In the genomic region with DNA sequence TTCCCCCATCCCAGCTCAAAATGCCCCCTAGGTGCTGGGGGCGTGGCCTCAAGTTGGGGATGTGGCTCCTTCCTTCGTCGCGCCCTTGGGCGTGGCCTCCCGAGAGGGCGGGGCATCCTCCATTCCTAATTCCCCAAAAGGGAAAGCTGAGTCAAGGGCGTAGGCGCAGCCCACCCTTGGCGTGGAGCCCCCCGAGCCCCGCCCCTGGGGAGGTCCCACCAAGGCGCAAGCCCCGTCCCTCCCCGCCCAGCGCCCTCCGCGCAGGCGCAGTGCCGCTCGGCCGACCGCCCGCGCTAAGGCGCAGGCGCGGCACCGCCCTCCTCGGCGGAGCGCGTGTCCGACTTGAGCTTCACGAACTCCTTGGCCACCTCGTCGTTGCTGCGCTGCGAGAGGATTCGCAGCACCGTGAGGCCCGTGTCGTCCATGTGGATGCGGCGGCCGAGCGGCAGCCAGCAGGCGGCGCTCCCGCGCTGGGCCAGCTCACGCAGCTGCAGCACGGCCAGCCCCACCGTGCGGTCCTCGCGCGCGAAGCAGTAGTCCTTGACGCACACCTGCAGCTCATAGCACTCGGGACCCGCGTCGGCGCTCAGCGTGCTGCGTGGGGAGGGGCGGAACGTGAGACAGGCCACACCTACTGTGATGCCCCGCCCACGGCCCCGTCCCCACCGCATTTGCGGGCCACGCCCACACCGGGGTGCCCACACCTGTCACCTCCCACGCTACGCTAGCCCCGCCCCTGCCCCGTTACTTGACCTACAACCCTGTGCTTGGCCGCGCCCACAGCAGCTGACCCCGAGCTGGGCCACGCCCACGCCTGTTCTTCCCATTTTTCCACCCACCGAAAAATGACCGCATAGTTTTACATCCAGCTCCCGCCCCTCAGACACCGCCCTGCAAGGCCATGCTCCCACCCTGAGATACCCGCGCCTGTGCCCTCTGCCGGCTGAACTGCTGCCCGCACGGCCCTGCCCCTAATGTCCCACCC, we compare ENCODE assay signal across 1 cellular context.
TF ChIP-seq lines count a peak whose summit lies in the region.

No MANE protein-coding gene starts in this region.

TF ChIP-seq in HEK293, 187 proteins besides CTCF, POLR2A, EP300 and RAD21 (continued from another document and continues in another):
- TF ChIP-seq, protein P1, sequence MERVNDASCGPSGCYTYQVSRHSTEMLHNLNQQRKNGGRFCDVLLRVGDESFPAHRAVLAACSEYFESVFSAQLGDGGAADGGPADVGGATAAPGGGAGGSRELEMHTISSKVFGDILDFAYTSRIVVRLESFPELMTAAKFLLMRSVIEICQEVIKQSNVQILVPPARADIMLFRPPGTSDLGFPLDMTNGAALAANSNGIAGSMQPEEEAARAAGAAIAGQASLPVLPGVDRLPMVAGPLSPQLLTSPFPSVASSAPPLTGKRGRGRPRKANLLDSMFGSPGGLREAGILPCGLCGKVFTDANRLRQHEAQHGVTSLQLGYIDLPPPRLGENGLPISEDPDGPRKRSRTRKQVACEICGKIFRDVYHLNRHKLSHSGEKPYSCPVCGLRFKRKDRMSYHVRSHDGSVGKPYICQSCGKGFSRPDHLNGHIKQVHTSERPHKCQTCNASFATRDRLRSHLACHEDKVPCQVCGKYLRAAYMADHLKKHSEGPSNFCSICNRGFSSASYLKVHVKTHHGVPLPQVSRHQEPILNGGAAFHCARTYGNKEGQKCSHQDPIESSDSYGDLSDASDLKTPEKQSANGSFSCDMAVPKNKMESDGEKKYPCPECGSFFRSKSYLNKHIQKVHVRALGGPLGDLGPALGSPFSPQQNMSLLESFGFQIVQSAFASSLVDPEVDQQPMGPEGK (tag by site-specific recombination; IDR thresholded peaks at IDR 0.05), result peak; percentile 88
- TF ChIP-seq ZNF140 (tag by site-specific recombination; IDR thresholded peaks at IDR 0.05) (no peak), ZNF366 (tag by site-specific recombination; conservative IDR thresholded peaks at IDR 0.05) (0 out of 2 replicates have a peak, but pooled peaks have one; percentile 43), ZNF211 (tag by site-specific recombination; IDR thresholded peaks at IDR 0.05; ENCODE audit: low read depth) (no peak), ZSCAN30 (tag by site-specific recombination; IDR thresholded peaks at IDR 0.05) (peak; percentile 95), ZFP69B (tag by site-specific recombination; IDR thresholded peaks at IDR 0.05) (peak; percentile 58; the same call in 1 of the 2 replicates), ZNF610 (tag by site-specific recombination; IDR thresholded peaks at IDR 0.05; ENCODE audit: borderline replicate concordance) (peak; percentile 87), TRIM28 (IDR thresholded peaks at IDR 0.05; ENCODE audit: borderline replicate concordance, low read length) (peak; percentile 72; the same call in 1 of the 2 replicates), SCRT1 (tag by site-specific recombination; IDR thresholded peaks at IDR 0.05; ENCODE audit: borderline replicate concordance) (peak; percentile 54; the same call in 1 of the 2 replicates), GLIS1 (tag by site-specific recombination; IDR thresholded peaks at IDR 0.05) (peak; percentile 63), IKZF3 (tag by site-specific recombination; IDR thresholded peaks at IDR 0.05) (peak; percentile 86), KLF7 (tag by site-specific recombination; IDR thresholded peaks at IDR 0.05; ENCODE audit: borderline replicate concordance) (peak; percentile 88; the same call in 1 of the 2 replicates), ZBTB20 (tag by site-specific recombination; IDR thresholded peaks at IDR 0.05) (peak; percentile 60; the same call in 1 of the 2 replicates), KLF8 (tag by site-specific recombination; IDR thresholded peaks at IDR 0.05) (peak; percentile 97), ZSCAN16 (tag by site-specific recombination; IDR thresholded peaks at IDR 0.05) (peak; percentile 57; the same call in 1 of the 2 replicates), YY2 (tag by site-specific recombination; IDR thresholded peaks at IDR 0.05) (peak; percentile 64; the same call in 1 of the 2 replicates), ZNF561 (tag by site-specific recombination; IDR thresholded peaks at IDR 0.05; ENCODE audit: borderline replicate concordance) (peak; percentile 85), ZNF548 (tag by site-specific recombination; IDR thresholded peaks at IDR 0.05) (no peak), SCRT2 (tag by site-specific recombination; IDR thresholded peaks at IDR 0.05) (peak; percentile 97), SP7 (tag by site-specific recombination; IDR thresholded peaks at IDR 0.05) (peak; percentile 81), SALL2 (tag by site-specific recombination; IDR thresholded peaks at IDR 0.05; ENCODE audit: borderline replicate concordance) (no peak), KLF16 (tag by site-specific recombination; IDR thresholded peaks at IDR 0.05) (peak; percentile 95), ZNF292 (tag by site-specific recombination; IDR thresholded peaks at IDR 0.05; ENCODE audit: borderline replicate concordance, low read depth) (no peak), SP3 (tag by site-specific recombination; IDR thresholded peaks at IDR 0.05) (peak; percentile 99), BCL11B (tag by site-specific recombination; IDR thresholded peaks at IDR 0.05; ENCODE audit: low read depth) (peak; percentile 33; the same call in 1 of the 2 replicates), WT1 (tag by site-specific recombination; IDR thresholded peaks at IDR 0.05) (0 out of 2 replicates have a peak, but pooled peaks have one; percentile 15), ZBTB21 (tag by site-specific recombination; IDR thresholded peaks at IDR 0.05) (peak; percentile 29; the same call in 1 of the 2 replicates), ZNF792 (tag by site-specific recombination; IDR thresholded peaks at IDR 0.05) (no peak; the same call in 1 of the 2 replicates), ZNF626 (tag by site-specific recombination; IDR thresholded peaks at IDR 0.05) (no peak), ZNF391 (tag by site-specific recombination; IDR thresholded peaks at IDR 0.05; ENCODE audit: borderline replicate concordance, low read depth) (peak; percentile 26; the same call in 1 of the 2 replicates), ZNF335 (tag by site-specific recombination; conservative IDR thresholded peaks at IDR 0.05) (peak; percentile 86), ZNF24 (tag by site-specific recombination; IDR thresholded peaks at IDR 0.05) (0 out of 2 replicates have a peak, but pooled peaks have one; percentile 53), MYNN (tag by site-specific recombination; IDR thresholded peaks at IDR 0.05; ENCODE audit: borderline replicate concordance) (no peak)
- TF ChIP-seq, protein P2, sequence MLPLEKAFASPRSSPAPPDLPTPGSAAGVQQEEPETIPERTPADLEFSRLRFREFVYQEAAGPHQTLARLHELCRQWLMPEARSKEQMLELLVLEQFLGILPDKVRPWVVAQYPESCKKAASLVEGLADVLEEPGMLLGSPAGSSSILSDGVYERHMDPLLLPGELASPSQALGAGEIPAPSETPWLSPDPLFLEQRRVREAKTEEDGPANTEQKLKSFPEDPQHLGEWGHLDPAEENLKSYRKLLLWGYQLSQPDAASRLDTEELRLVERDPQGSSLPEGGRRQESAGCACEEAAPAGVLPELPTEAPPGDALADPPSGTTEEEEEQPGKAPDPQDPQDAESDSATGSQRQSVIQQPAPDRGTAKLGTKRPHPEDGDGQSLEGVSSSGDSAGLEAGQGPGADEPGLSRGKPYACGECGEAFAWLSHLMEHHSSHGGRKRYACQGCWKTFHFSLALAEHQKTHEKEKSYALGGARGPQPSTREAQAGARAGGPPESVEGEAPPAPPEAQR (tag by site-specific recombination; IDR thresholded peaks at IDR 0.05), result peak; percentile 79; the same call in 1 of the 2 replicates
- TF ChIP-seq, protein P3, sequence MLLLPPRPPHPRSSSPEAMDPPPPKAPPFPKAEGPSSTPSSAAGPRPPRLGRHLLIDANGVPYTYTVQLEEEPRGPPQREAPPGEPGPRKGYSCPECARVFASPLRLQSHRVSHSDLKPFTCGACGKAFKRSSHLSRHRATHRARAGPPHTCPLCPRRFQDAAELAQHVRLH (tag by site-specific recombination; IDR thresholded peaks at IDR 0.05), result peak; percentile 48; the same call in 1 of the 2 replicates
- TF ChIP-seq, protein P4, sequence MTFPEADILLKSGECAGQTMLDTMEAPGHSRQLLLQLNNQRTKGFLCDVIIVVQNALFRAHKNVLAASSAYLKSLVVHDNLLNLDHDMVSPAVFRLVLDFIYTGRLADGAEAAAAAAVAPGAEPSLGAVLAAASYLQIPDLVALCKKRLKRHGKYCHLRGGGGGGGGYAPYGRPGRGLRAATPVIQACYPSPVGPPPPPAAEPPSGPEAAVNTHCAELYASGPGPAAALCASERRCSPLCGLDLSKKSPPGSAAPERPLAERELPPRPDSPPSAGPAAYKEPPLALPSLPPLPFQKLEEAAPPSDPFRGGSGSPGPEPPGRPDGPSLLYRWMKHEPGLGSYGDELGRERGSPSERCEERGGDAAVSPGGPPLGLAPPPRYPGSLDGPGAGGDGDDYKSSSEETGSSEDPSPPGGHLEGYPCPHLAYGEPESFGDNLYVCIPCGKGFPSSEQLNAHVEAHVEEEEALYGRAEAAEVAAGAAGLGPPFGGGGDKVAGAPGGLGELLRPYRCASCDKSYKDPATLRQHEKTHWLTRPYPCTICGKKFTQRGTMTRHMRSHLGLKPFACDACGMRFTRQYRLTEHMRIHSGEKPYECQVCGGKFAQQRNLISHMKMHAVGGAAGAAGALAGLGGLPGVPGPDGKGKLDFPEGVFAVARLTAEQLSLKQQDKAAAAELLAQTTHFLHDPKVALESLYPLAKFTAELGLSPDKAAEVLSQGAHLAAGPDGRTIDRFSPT (tag by site-specific recombination; IDR thresholded peaks at IDR 0.05), result peak; percentile 88
- TF ChIP-seq, protein P5, sequence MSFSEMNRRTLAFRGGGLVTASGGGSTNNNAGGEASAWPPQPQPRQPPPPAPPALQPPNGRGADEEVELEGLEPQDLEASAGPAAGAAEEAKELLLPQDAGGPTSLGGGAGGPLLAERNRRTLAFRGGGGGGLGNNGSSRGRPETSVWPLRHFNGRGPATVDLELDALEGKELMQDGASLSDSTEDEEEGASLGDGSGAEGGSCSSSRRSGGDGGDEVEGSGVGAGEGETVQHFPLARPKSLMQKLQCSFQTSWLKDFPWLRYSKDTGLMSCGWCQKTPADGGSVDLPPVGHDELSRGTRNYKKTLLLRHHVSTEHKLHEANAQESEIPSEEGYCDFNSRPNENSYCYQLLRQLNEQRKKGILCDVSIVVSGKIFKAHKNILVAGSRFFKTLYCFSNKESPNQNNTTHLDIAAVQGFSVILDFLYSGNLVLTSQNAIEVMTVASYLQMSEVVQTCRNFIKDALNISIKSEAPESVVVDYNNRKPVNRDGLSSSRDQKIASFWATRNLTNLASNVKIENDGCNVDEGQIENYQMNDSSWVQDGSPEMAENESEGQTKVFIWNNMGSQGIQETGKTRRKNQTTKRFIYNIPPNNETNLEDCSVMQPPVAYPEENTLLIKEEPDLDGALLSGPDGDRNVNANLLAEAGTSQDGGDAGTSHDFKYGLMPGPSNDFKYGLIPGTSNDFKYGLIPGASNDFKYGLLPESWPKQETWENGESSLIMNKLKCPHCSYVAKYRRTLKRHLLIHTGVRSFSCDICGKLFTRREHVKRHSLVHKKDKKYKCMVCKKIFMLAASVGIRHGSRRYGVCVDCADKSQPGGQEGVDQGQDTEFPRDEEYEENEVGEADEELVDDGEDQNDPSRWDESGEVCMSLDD (tag by site-specific recombination; IDR thresholded peaks at IDR 0.05), result 0 out of 2 replicates have a peak, but pooled peaks have one; percentile 13
- TF ChIP-seq, protein P6, sequence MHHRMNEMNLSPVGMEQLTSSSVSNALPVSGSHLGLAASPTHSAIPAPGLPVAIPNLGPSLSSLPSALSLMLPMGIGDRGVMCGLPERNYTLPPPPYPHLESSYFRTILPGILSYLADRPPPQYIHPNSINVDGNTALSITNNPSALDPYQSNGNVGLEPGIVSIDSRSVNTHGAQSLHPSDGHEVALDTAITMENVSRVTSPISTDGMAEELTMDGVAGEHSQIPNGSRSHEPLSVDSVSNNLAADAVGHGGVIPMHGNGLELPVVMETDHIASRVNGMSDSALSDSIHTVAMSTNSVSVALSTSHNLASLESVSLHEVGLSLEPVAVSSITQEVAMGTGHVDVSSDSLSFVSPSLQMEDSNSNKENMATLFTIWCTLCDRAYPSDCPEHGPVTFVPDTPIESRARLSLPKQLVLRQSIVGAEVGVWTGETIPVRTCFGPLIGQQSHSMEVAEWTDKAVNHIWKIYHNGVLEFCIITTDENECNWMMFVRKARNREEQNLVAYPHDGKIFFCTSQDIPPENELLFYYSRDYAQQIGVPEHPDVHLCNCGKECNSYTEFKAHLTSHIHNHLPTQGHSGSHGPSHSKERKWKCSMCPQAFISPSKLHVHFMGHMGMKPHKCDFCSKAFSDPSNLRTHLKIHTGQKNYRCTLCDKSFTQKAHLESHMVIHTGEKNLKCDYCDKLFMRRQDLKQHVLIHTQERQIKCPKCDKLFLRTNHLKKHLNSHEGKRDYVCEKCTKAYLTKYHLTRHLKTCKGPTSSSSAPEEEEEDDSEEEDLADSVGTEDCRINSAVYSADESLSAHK (tag by site-specific recombination; IDR thresholded peaks at IDR 0.05), result no peak
- TF ChIP-seq, protein P7, sequence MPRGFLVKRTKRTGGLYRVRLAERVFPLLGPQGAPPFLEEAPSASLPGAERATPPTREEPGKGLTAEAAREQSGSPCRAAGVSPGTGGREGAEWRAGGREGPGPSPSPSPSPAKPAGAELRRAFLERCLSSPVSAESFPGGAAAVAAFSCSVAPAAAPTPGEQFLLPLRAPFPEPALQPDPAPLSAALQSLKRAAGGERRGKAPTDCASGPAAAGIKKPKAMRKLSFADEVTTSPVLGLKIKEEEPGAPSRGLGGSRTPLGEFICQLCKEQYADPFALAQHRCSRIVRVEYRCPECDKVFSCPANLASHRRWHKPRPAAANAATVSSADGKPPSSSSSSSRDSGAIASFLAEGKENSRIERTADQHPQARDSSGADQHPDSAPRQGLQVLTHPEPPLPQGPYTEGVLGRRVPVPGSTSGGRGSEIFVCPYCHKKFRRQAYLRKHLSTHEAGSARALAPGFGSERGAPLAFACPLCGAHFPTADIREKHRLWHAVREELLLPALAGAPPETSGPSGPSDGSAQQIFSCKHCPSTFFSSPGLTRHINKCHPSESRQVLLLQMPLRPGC (tag by site-specific recombination; IDR thresholded peaks at IDR 0.05), result peak; percentile 75; the same call in 1 of the 2 replicates
- TF ChIP-seq, protein P8, sequence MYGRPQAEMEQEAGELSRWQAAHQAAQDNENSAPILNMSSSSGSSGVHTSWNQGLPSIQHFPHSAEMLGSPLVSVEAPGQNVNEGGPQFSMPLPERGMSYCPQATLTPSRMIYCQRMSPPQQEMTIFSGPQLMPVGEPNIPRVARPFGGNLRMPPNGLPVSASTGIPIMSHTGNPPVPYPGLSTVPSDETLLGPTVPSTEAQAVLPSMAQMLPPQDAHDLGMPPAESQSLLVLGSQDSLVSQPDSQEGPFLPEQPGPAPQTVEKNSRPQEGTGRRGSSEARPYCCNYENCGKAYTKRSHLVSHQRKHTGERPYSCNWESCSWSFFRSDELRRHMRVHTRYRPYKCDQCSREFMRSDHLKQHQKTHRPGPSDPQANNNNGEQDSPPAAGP (tag by site-specific recombination; IDR thresholded peaks at IDR 0.05), result peak; percentile 85; the same call in 1 of the 2 replicates
- TF ChIP-seq, protein P9, sequence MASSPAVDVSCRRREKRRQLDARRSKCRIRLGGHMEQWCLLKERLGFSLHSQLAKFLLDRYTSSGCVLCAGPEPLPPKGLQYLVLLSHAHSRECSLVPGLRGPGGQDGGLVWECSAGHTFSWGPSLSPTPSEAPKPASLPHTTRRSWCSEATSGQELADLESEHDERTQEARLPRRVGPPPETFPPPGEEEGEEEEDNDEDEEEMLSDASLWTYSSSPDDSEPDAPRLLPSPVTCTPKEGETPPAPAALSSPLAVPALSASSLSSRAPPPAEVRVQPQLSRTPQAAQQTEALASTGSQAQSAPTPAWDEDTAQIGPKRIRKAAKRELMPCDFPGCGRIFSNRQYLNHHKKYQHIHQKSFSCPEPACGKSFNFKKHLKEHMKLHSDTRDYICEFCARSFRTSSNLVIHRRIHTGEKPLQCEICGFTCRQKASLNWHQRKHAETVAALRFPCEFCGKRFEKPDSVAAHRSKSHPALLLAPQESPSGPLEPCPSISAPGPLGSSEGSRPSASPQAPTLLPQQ (tag by site-specific recombination; IDR thresholded peaks at IDR 0.05), result peak; percentile 96
